Comparison of ENCODE assay signal across 18 cellular contexts in genomic region chr1:165886193-165886592, GRCh38. TPM values are rescaled to one million over a fixed set of nuclear protein-coding genes. Genes with fewer than 3 reads are reported as not detected.
DNase-seq lines count a peak whose midpoint lies in the region; ATAC-seq and TF ChIP-seq lines count a peak whose summit lies in the region.
"Had no signal": no experiment of that assay in that cellular context is flagged by ENCODE, and none has a peak within 500 bp of the region (broad histone marks: within the 10 kb centered on the region; RNA-seq: fewer than 3 reads in every experiment).

No MANE protein-coding gene starts in this region.

- intact Hi-C loops in breast epithelium (cut with DNase I; ENCODE audit: low total_unique reads) (no loop called here), MCF 10A (cut with micrococcal nuclease) (no loop called here)

- H3K9me3 Mint-ChIP-seq in MCF 10A (ENCODE audit: unreplicated experiment) = no peaks in the 10 kb centered on the region
- H3K9me3 Mint-ChIP-seq in activated T-helper 17 cell treated with anti-CD3 and anti-CD28 coated beads, Interleukin-2, amount 50 U/mL, for 72 hours = no peaks in the 10 kb centered on the region
- H3K9me3 Mint-ChIP-seq in osteocyte (ENCODE audit: unreplicated experiment) = no peaks in the 10 kb centered on the region
- H3K9me3 Mint-ChIP-seq in endothelial cell (ENCODE audit: unreplicated experiment) = no peaks in the 10 kb centered on the region
- H3K9me3 Mint-ChIP-seq: CD4-positive, CD25-positive, alpha-beta regulatory T cell had no signal

- H3K27ac Mint-ChIP-seq in MCF 10A (ENCODE audit: low read depth, unreplicated experiment) = no peak overlapping the region
- H3K27ac Mint-ChIP-seq in activated T-helper 17 cell treated with anti-CD3 and anti-CD28 coated beads, Interleukin-2, amount 50 U/mL, for 72 hours = peak overlapping the region; percentile 20
- H3K27ac Mint-ChIP-seq in osteocyte (ENCODE audit: unreplicated experiment) = peak overlapping the region; percentile 50
- no peak overlapping the region for H3K27ac Mint-ChIP-seq in endothelial cell (ENCODE audit: unreplicated experiment)
- H3K27ac Mint-ChIP-seq: B cell had no signal

- DNase-seq in breast epithelium (ENCODE audit: low spot score in 2 of 2) (no peak), MCF 10A (ENCODE audit: unreplicated experiment) (no peak), osteocyte (ENCODE audit: extremely low spot score, unreplicated experiment) (no peak), activated T-cell treated with anti-CD3 and anti-CD28 coated beads for 4 hours (no peak), endothelial cell (ENCODE audit: low spot score) (no peak)
- no peak for DNase-seq in stimulated activated CD4-positive, alpha-beta T cell treated with anti-CD3 and anti-CD28 coated beads, Interleukin-12 subunit alpha, Interleukin-12 subunit beta, amount 100 ng/mL, for 4 hours
- DNase-seq: 8988T; CD4-positive, CD25-positive, alpha-beta regulatory T cell; COR-L47; DMS153; MG63; NCI-H1436; NCI-H2029; NCI-H2171 had no signal

- H3K4me3 ChIP-seq in breast epithelium = no peak overlapping the region
- H3K4me3 ChIP-seq: MG63 had no signal

- H3K9me3 ChIP-seq in breast epithelium = no peaks in the 10 kb centered on the region
- H3K9me3 ChIP-seq: MG63 had no signal

- CTCF ChIA-PET in MCF 10A (lab: Yijun Ruan, JAX) = interaction anchor here (4.4 kb wide), 1 partner anchor 14 kb away, joined by 36 read pairs; no protein-coding TSS in a partner anchor

- H3K4me3 Mint-ChIP-seq in MCF 10A (ENCODE audit: unreplicated experiment) = no peak overlapping the region
- H3K4me3 Mint-ChIP-seq in activated T-helper 17 cell treated with anti-CD3 and anti-CD28 coated beads, Interleukin-2, amount 50 U/mL, for 72 hours = no peak overlapping the region
- no peak overlapping the region for H3K4me3 Mint-ChIP-seq in osteocyte (ENCODE audit: unreplicated experiment)
- H3K4me3 Mint-ChIP-seq in endothelial cell (ENCODE audit: unreplicated experiment) = no peak overlapping the region
- H3K4me3 Mint-ChIP-seq: B cell; CD4-positive, CD25-positive, alpha-beta regulatory T cell had no signal

- peak overlapping the region; percentile 57 to 59 for H3K27ac ChIP-seq in breast epithelium
- H3K27ac ChIP-seq: KMS-11 had no signal

- H3K27me3 Mint-ChIP-seq in MCF 10A (ENCODE audit: insufficient read depth, unreplicated experiment) (no peaks in the 10 kb centered on the region), osteocyte (ENCODE audit: unreplicated experiment) (no peaks in the 10 kb centered on the region), endothelial cell (ENCODE audit: unreplicated experiment) (peaks cover 3% of the 10 kb centered on the region)
- no peaks in the 10 kb centered on the region for H3K27me3 Mint-ChIP-seq in activated T-helper 17 cell treated with anti-CD3 and anti-CD28 coated beads, Interleukin-2, amount 50 U/mL, for 72 hours
- H3K27me3 Mint-ChIP-seq: B cell; CD4-positive, CD25-positive, alpha-beta regulatory T cell had no signal

- H3K36me3 Mint-ChIP-seq in MCF 10A (ENCODE audit: insufficient read depth, unreplicated experiment) (peaks cover 16% of the 10 kb centered on the region), osteocyte (ENCODE audit: unreplicated experiment) (no peaks in the 10 kb centered on the region), endothelial cell (ENCODE audit: low read depth, unreplicated experiment) (peaks cover 19% of the 10 kb centered on the region)
- peaks cover 12% of the 10 kb centered on the region for H3K36me3 Mint-ChIP-seq in activated T-helper 17 cell treated with anti-CD3 and anti-CD28 coated beads, Interleukin-2, amount 50 U/mL, for 72 hours (ENCODE audit: low read depth)

- BruUV-seq in MCF 10A (replicated peaks; lab: Mats Ljungman, UMichigan) = no TSS peak

- no peaks in the 10 kb centered on the region for H3K27me3 ChIP-seq in breast epithelium
- H3K27me3 ChIP-seq: MG63 had no signal

- H3K4me1 ChIP-seq in breast epithelium = peaks cover 5 to 12% of the 10 kb centered on the region in 2 donors

- ATAC-seq in activated T-helper 17 cell treated with anti-CD3 and anti-CD28 coated beads, Interleukin-2, amount 50 U/mL, for 72 hours (replicated peaks) = no peak
- ATAC-seq in HG02885 (IDR thresholded peaks at IDR 0.05; ENCODE audit: poor library complexity, unreplicated experiment) = no peak

- POLR2A ChIA-PET in MCF 10A (lab: Yijun Ruan, JAX) = interaction anchor here (4.0 kb wide), 1 partner anchor 58 kb away, joined by 19 read pairs; the partner anchor contains the start of gene UCK2

- H3K36me3 ChIP-seq in breast epithelium = no peaks in the 10 kb centered on the region

- TF ChIP-seq POLR2A in breast epithelium (IDR thresholded peaks at IDR 0.05) = no peak

- H3K4me1 Mint-ChIP-seq in MCF 10A (ENCODE audit: insufficient read depth, unreplicated experiment) (peaks cover 66% of the 10 kb centered on the region), osteocyte (ENCODE audit: unreplicated experiment) (peaks cover 50% of the 10 kb centered on the region), endothelial cell (ENCODE audit: unreplicated experiment) (peaks cover 39% of the 10 kb centered on the region)
- peaks cover 8% of the 10 kb centered on the region for H3K4me1 Mint-ChIP-seq in activated T-helper 17 cell treated with anti-CD3 and anti-CD28 coated beads, Interleukin-2, amount 50 U/mL, for 72 hours

- no peak for TF ChIP-seq CTCF in breast epithelium (IDR thresholded peaks at IDR 0.05)
- TF ChIP-seq CTCF in MCF 10A (IDR thresholded peaks at IDR 0.05; ENCODE audit: unreplicated experiment) = no peak
- no peak for TF ChIP-seq CTCF in osteocyte (IDR thresholded peaks at IDR 0.05)
- no peak for TF ChIP-seq CTCF in endothelial cell (IDR thresholded peaks at IDR 0.05; ENCODE audit: unreplicated experiment)

RNA-seq across cellular contexts. Expression of gene UCK2, which starts 58.8 kb away (rescaled TPM):
- 10 to 100 TPM; 13.6 to 51.1 (median 45.9) TPM for total RNA-seq in breast epithelium
- total RNA-seq in MCF 10A (2022) = 108 and 144 TPM in 2 replicates
- 10 to 100 TPM; 30.7 to 74.2 TPM for total RNA-seq in activated T-helper 17 cell treated with anti-CD3 and anti-CD28 coated beads, Interleukin-2, amount 50 U/mL, for 72 hours
- total RNA-seq in osteocyte = 49.8 and 50.1 TPM in 2 replicates
- 52.9 TPM for total RNA-seq in endothelial cell (ENCODE audit: unreplicated experiment)

Comparison
In these comparisons a context has a peak if more than half of its experiments do, and no peak if none do; other contexts are left out.
1. H3K27ac Mint-ChIP-seq: peak in activated T-helper 17 cell treated with anti-CD3 and anti-CD28 coated beads, Interleukin-2, amount 50 U/mL, for 72 hours (single experiment) and osteocyte (single experiment); none in MCF 10A (single experiment) and endothelial cell (single experiment).